Comparison of ENCODE assay signal across 22 cellular contexts in the genomic region with DNA sequence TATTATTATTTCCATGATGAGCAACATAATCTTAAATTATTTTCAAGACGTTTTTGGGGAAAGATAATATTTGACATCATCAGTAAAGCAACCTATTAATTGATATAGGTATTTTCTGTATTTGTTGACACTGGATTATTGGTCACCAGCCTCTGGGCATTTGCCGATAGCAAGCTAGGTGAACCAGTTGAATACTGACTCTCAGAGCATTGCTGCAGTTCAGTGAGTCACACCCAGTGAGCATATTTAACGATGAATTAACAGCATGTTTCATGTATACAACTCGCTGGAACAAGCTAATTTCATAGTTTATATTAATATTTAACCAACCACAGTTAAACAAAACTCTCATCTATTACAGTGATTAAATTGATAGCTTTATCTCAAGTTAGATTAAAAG.
"Had no signal": no experiment of that assay in that cellular context is flagged by ENCODE, and none has a peak within 500 bp of the region (broad histone marks: within the 10 kb centered on the region; RNA-seq: fewer than 3 reads in every experiment).

No MANE protein-coding gene starts in this region.

- H3K27ac ChIP-seq: left ventricle myocardium inferior, neural progenitor cell, ovary, right atrium auricular region, right lobe of liver, tibial nerve, uterus had no signal

- H3K4me3 ChIP-seq: left ventricle myocardium inferior, lung, neural progenitor cell, ovary, right atrium auricular region, right lobe of liver, smooth muscle cell, tibial nerve, uterus had no signal

- H3K27me3 ChIP-seq: neural progenitor cell, ovary, right atrium auricular region, right lobe of liver, tibial nerve, uterus had no signal

- ATAC-seq: natural killer cell; right lobe of liver; stimulated activated memory B cell treated with anti-CD40 and anti-IgM and Interleukin-4, amounts not matched to agents 10 μg/mL and 1 μg/mL and 100 μg/mL, for 72 hours; stimulated activated naive CD8-positive, alpha-beta T cell treated with anti-CD3 and anti-CD28 coated beads, Interleukin-15, amount 100 ng/mL, for 72 hours had no signal

- H3K36me3 ChIP-seq: left ventricle myocardium inferior, neural progenitor cell, ovary, right atrium auricular region, right lobe of liver, tibial nerve, uterus had no signal

- DNase-seq: islet precursor cell; left ventricle myocardium inferior; mesendoderm; naive B cell; natural killer cell; nephron progenitor cell; ovary; right lobe of liver; stimulated activated CD4-positive, alpha-beta T cell treated with anti-CD3 and anti-CD28 coated beads, Interleukin-1b, Interleukin-23, amount 100 ng/mL, for 48 hours; stimulated activated CD4-positive, alpha-beta T cell treated with anti-CD3 and anti-CD28 coated beads, Interleukin-2, amount 100 ng/mL, for 48 hours; stimulated activated CD4-positive, alpha-beta T cell treated with anti-CD3 and anti-CD28 coated beads, Interleukin-4, amount 100 ng/mL, for 4 hours; stimulated activated CD8-positive, alpha-beta memory T cell treated with anti-CD3 and anti-CD28 coated beads, Interleukin-4, amount 100 ng/mL, for 48 hours; stimulated activated naive CD4-positive, alpha-beta T cell treated with Interleukin-2 at 50 U/mL for 16 hours; stimulated activated naive CD8-positive, alpha-beta T cell treated with anti-CD3 and anti-CD28 coated beads, Interleukin-15, amount 100 ng/mL, for 72 hours; substantia nigra; uterus had no signal
